In genomic region chr12:64665506-64665905, GRCh38 we compare ENCODE assay signal across 8 cellular contexts. TPM values are rescaled to one million over a fixed set of nuclear protein-coding genes. Genes with fewer than 3 reads are reported as not detected.
DNase-seq lines count a peak whose midpoint lies in the region; ATAC-seq and TF ChIP-seq lines count a peak whose summit lies in the region.

No MANE protein-coding gene starts in this region.

- CTCF ChIA-PET in PC-3 (lab: Charles Lee) = no interaction called here

- ATAC-seq in GM19397 (IDR thresholded peaks at IDR 0.05; ENCODE audit: unreplicated experiment) (peak; percentile 36), body of pancreas (peak; percentile 70), PC-3 (no peak), SK-N-SH treated with all-trans-retinoic acid at 6 μM for 48 hours (no peak)

- no TSS peak for BruUV-seq in PC-3 (replicated peaks; lab: Mats Ljungman, UMichigan)

- TF ChIP-seq CTCF in DOHH2 (IDR thresholded peaks at IDR 0.05; ENCODE audit: low read depth, low read length, poor library complexity, severe bottlenecking) = no peak
- no peak for TF ChIP-seq CTCF in body of pancreas (IDR thresholded peaks at IDR 0.05)
- no peak for TF ChIP-seq CTCF in osteoblast (IDR thresholded peaks at IDR 0.05; ENCODE audit: extremely low read depth, low read depth, low read length)
- TF ChIP-seq CTCF in PC-3 (conservative IDR thresholded peaks at IDR 0.05; ENCODE audit: low read depth, low read length) = no peak

- H4K20me1 ChIP-seq in DOHH2 (ENCODE audit: control insufficient read depth, insufficient read depth, low read depth, low read length) (peaks cover 1% of the 10 kb centered on the region; the same call in 1 of the 2 replicates), osteoblast (ENCODE audit: insufficient read depth, low read length) (peaks cover 7% of the 10 kb centered on the region), PC-3 (ENCODE audit: low read length) (no peaks in the 10 kb centered on the region)

- peak overlapping the region; percentile 47 for H3K4me3 ChIP-seq in DOHH2 (ENCODE audit: low read length)
- no peak overlapping the region for H3K4me3 ChIP-seq in body of pancreas
- no peak overlapping the region for H3K4me3 ChIP-seq in osteoblast (ENCODE audit: insufficient read depth, low read length)
- H3K4me3 ChIP-seq in PC-3 (ENCODE audit: low read length) = no peak overlapping the region

- H3K79me2 ChIP-seq in DOHH2 (ENCODE audit: control insufficient read depth, low read length) (peaks cover 97% of the 10 kb centered on the region), osteoblast (ENCODE audit: insufficient read depth, low read length) (peaks cover 37% of the 10 kb centered on the region), PC-3 (ENCODE audit: low read length) (peaks cover 11% of the 10 kb centered on the region)

- H3K9me3 ChIP-seq in DOHH2 (ENCODE audit: control insufficient read depth, insufficient read depth, low read length) (no peaks in the 10 kb centered on the region), body of pancreas (no peaks in the 10 kb centered on the region), osteoblast (ENCODE audit: low read depth, low read length) (no peaks in the 10 kb centered on the region), PC-3 (ENCODE audit: low read length) (no peaks in the 10 kb centered on the region)

- POLR2A ChIA-PET in PC-3 (lab: Charles Lee; ENCODE audit: unreplicated experiment) = interaction anchor here (0.6 kb wide), 1 partner anchor 528 kb away, joined by 3 read pairs; no protein-coding TSS in a partner anchor

- H3K36me3 ChIP-seq in DOHH2 (ENCODE audit: control insufficient read depth, low read length) = no peaks in the 10 kb centered on the region; the same call in 1 of the 2 replicates
- no peaks in the 10 kb centered on the region for H3K36me3 ChIP-seq in body of pancreas (replicated peaks in 1 of 2; ENCODE audit: insufficient read depth in 1 of 2, low read depth in 2 of 2)
- no peaks in the 10 kb centered on the region for H3K36me3 ChIP-seq in osteoblast (ENCODE audit: insufficient read depth, low read length)
- no peaks in the 10 kb centered on the region for H3K36me3 ChIP-seq in PC-3 (ENCODE audit: low read depth, low read length)

- WGBS in body of pancreas, 2 donors = 25 to 45% methylated on average over 4 of the region's 4 CpGs

- H3K9ac ChIP-seq in PC-3 (ENCODE audit: low read length) = no peak overlapping the region

- H3K4me2 ChIP-seq in DOHH2 (ENCODE audit: low read length) (peak overlapping the region; percentile 75), osteoblast (ENCODE audit: insufficient read depth, low read length) (peak overlapping the region; percentile 60), PC-3 (ENCODE audit: low read length) (no peak overlapping the region)

- H3F3A ChIP-seq in DOHH2 (ENCODE audit: control insufficient read depth, insufficient read depth) = peaks cover 24% of the 10 kb centered on the region
- no peaks in the 10 kb centered on the region for H3F3A ChIP-seq in PC-3 (ENCODE audit: low read length, unreplicated experiment)

- H2AFZ ChIP-seq in osteoblast (ENCODE audit: low read length) (peak overlapping the region; percentile 61), PC-3 (ENCODE audit: low read length) (no peak overlapping the region)

- H3K4me1 ChIP-seq in DOHH2 (ENCODE audit: control insufficient read depth, low read length) (peaks cover 86% of the 10 kb centered on the region), body of pancreas (peaks cover 74% of the 10 kb centered on the region), osteoblast (ENCODE audit: insufficient read depth, low read length) (peaks cover 7% of the 10 kb centered on the region), PC-3 (ENCODE audit: insufficient read depth, low read length) (peaks cover 33% of the 10 kb centered on the region)

- peak overlapping the region; percentile 58 for H3K27ac ChIP-seq in DOHH2 (ENCODE audit: low read depth, low read length)
- H3K27ac ChIP-seq in body of pancreas = peak overlapping the region; percentile 41 to 85 (median 81)
- peak overlapping the region; percentile 36 for H3K27ac ChIP-seq in osteoblast (ENCODE audit: low read depth, low read length)
- no peak overlapping the region for H3K27ac ChIP-seq in PC-3 (ENCODE audit: low read length)

- DNase-seq in HT-29 (ENCODE audit: low spot score) = peak; percentile 80
- peak; percentile 66 to 79 (median 72) for DNase-seq in body of pancreas
- DNase-seq in osteoblast (ENCODE audit: insufficient read length, low spot score, missing footprints) = no peak
- no peak for DNase-seq in PC-3
- DNase-seq in amygdala (lab: John Stamatoyannopoulos, UW) = no peak

- intact Hi-C loops in body of pancreas (cut with DNase I) = no loop called here
- intact Hi-C loops in PC-3 (cut with micrococcal nuclease) = loop anchor here (5.0 kb wide), 1 partner anchor 58 kb away; no protein-coding TSS in a partner anchor

- TF ChIP-seq POLR2A in body of pancreas (IDR thresholded peaks at IDR 0.05) = peak in 2 of 3 donors; percentile 59

- H3K27me3 ChIP-seq in DOHH2 (ENCODE audit: control insufficient read depth, low read length) (no peaks in the 10 kb centered on the region), body of pancreas (no peaks in the 10 kb centered on the region), osteoblast (ENCODE audit: insufficient read depth, low read length) (no peaks in the 10 kb centered on the region), PC-3 (ENCODE audit: low read length) (no peaks in the 10 kb centered on the region)

- no peaks in the 10 kb centered on the region for H3K9me2 ChIP-seq in DOHH2 (replicated peaks; ENCODE audit: control insufficient read depth, low read length)
- no peaks in the 10 kb centered on the region for H3K9me2 ChIP-seq in PC-3 (replicated peaks; ENCODE audit: low read length)

TF ChIP-seq in SK-N-SH treated with all-trans-retinoic acid at 6 μM for 48 hours, 23 proteins besides CTCF, POLR2A, EP300 and RAD21 (continues in another document):
- TF ChIP-seq ZNF70 (CRISPR knock-in tag; IDR thresholded peaks at IDR 0.05) (no peak), BACH2 (CRISPR knock-in tag; IDR thresholded peaks at IDR 0.05; ENCODE audit: borderline replicate concordance) (no peak), ZFP3 (CRISPR knock-in tag; IDR thresholded peaks at IDR 0.05) (no peak), TOX (CRISPR knock-in tag; IDR thresholded peaks at IDR 0.05; ENCODE audit: borderline replicate concordance) (no peak), PPARA (CRISPR knock-in tag; IDR thresholded peaks at IDR 0.05; ENCODE audit: borderline replicate concordance) (no peak), OSR1 (CRISPR knock-in tag; IDR thresholded peaks at IDR 0.05) (no peak), ZC3H10 (CRISPR knock-in tag; IDR thresholded peaks at IDR 0.05) (no peak), ZNF565 (CRISPR knock-in tag; conservative IDR thresholded peaks at IDR 0.05; ENCODE audit: low read depth) (no peak), ESRRG (CRISPR knock-in tag; IDR thresholded peaks at IDR 0.05) (no peak), GLIS3 (CRISPR knock-in tag; IDR thresholded peaks at IDR 0.05) (no peak), TSHZ2 (CRISPR knock-in tag; IDR thresholded peaks at IDR 0.05) (no peak), SNAI2 (CRISPR knock-in tag; IDR thresholded peaks at IDR 0.05) (no peak), ARNTL (CRISPR knock-in tag; IDR thresholded peaks at IDR 0.05; ENCODE audit: borderline replicate concordance, low read depth) (no peak), RARB (CRISPR knock-in tag; IDR thresholded peaks at IDR 0.05) (no peak), ZNF8 (CRISPR knock-in tag; IDR thresholded peaks at IDR 0.05) (no peak), PATZ1 (CRISPR knock-in tag; IDR thresholded peaks at IDR 0.05; ENCODE audit: borderline replicate concordance) (no peak)

RNA-seq across cellular contexts. Expression of gene RASSF3, which starts 55.2 kb away (rescaled TPM):
- total RNA-seq in HT-29 (2014; rRNA removed; shearing (Covaris generic)) = 41.2 and 41.9 TPM in 2 replicates
- total RNA-seq in body of pancreas = 10 to 100 TPM; 13.5 to 21.3 TPM
- 12.7 and 13.8 TPM in 2 replicates for total RNA-seq in osteoblast
- 13.4 and 19.1 TPM in 2 replicates for total RNA-seq in PC-3 (2014; rRNA removed)

Comparison
In these comparisons a context has a peak if more than half of its experiments do, and no peak if none do; other contexts are left out.
1. ATAC-seq: peak in GM19397 (single experiment) and body of pancreas (single experiment); none in PC-3 (single experiment) and SK-N-SH treated with all-trans-retinoic acid at 6 μM for 48 hours (single experiment).
2. DNase-seq: peak in HT-29 (single experiment) and body of pancreas (4 of 4); none in osteoblast (single experiment), PC-3 (single experiment) and amygdala (0 of 56).